ENCODE assay signal across 8 cellular contexts in genomic region chr18:56651771-56652092, GRCh38. TPM values are rescaled to one million over a fixed set of nuclear protein-coding genes. Genes with fewer than 3 reads are reported as not detected.
DNase-seq lines count a peak whose midpoint lies in the region; ATAC-seq and TF ChIP-seq lines count a peak whose summit lies in the region.

No MANE protein-coding gene starts in this region.

- H3K4me3 Mint-ChIP-seq in H9 = peak overlapping the region; percentile 93 to 95

- no peak overlapping the region for H2BK120ac ChIP-seq in H9 (ENCODE audit: low read depth, low read length, poor library complexity, severe bottlenecking)

- no peak overlapping the region for H2BK20ac ChIP-seq in H9 (ENCODE audit: low read depth, low read length, poor library complexity, severe bottlenecking)

- intact Hi-C loops in right cardiac atrium (cut with DNase I) = no loop called here

- H3K4me1 Mint-ChIP-seq in H9 = peaks cover 13% of the 10 kb centered on the region in 2 experiments

- peak overlapping the region; percentile 93 for H3K4me3 ChIP-seq in WI38 (ENCODE audit: low read depth, low read length)
- peak overlapping the region; percentile 75 for H3K4me3 ChIP-seq in right cardiac atrium (ENCODE audit: low read length)
- peak overlapping the region; percentile 76 for H3K4me3 ChIP-seq in smooth muscle cell

- peaks cover 6% of the 10 kb centered on the region for H3K23me2 ChIP-seq in H9 (ENCODE audit: insufficient read length, low read depth, low read length, poor library complexity, severe bottlenecking)

- peak overlapping the region; percentile 43 for H3K9ac ChIP-seq in H9 (ENCODE audit: extremely low read depth, insufficient read length, low read length)
- H3K9ac ChIP-seq in smooth muscle cell (ENCODE audit: low read depth) = no peak overlapping the region

- H3K14ac ChIP-seq in H9 (ENCODE audit: insufficient read depth, low read length) = no peak overlapping the region

- H3K4me1 ChIP-seq in H9 (ENCODE audit: insufficient read depth, low read length) = no peaks in the 10 kb centered on the region; the same call in 1 of the 2 replicates
- peaks cover 1% of the 10 kb centered on the region for H3K4me1 ChIP-seq in right cardiac atrium (ENCODE audit: control insufficient read depth, insufficient read depth, low read length)
- peaks cover 7% of the 10 kb centered on the region for H3K4me1 ChIP-seq in smooth muscle cell (ENCODE audit: low read depth)

- H3K79me2 ChIP-seq in H9 (ENCODE audit: insufficient read depth, low read length) = peaks cover 6% of the 10 kb centered on the region; the same call in 1 of the 2 replicates
- peaks cover 37% of the 10 kb centered on the region for H3K79me2 ChIP-seq in smooth muscle cell (ENCODE audit: low read depth)

- H3K36me3 Mint-ChIP-seq in H9 (ENCODE audit: insufficient read depth in 1 of 3, low read depth in 3 of 3) = peaks cover 0 to 5% (median 0%) of the 10 kb centered on the region in 3 experiments; a peak in 3 of 7 replicates

- H3F3A ChIP-seq in smooth muscle cell (ENCODE audit: low read depth) = no peaks in the 10 kb centered on the region

- H3K27ac Mint-ChIP-seq in H9 = peak overlapping the region in 1 of 3 experiments; percentile 58; a peak in 2 of 7 replicates

- no peaks in the 10 kb centered on the region for H3K36me3 ChIP-seq in smooth muscle cell (ENCODE audit: low read depth)

- no peaks in the 10 kb centered on the region for H4K20me1 ChIP-seq in H9 (ENCODE audit: control insufficient read depth, insufficient read depth, insufficient read length)
- H4K20me1 ChIP-seq in smooth muscle cell (ENCODE audit: low read depth) = no peaks in the 10 kb centered on the region

- no peak overlapping the region for H3K4ac ChIP-seq in H9 (ENCODE audit: low read depth, low read length)

- H3K27me3 ChIP-seq in H9 (ENCODE audit: insufficient read depth, low read length) (no peaks in the 10 kb centered on the region), right cardiac atrium (ENCODE audit: control insufficient read depth, insufficient read depth) (no peaks in the 10 kb centered on the region), smooth muscle cell (ENCODE audit: low read depth) (no peaks in the 10 kb centered on the region)

- no peak overlapping the region for H2AFZ ChIP-seq in H9 (ENCODE audit: low read length)
- H2AFZ ChIP-seq in smooth muscle cell (ENCODE audit: low read depth) = peak overlapping the region; percentile 81

- TF ChIP-seq CTCF in H9 (conservative IDR thresholded peaks at IDR 0.05) (no peak), WI38 (IDR thresholded peaks at IDR 0.05; ENCODE audit: low read depth, low read length) (no peak), smooth muscle cell (IDR thresholded peaks at IDR 0.05; ENCODE audit: borderline replicate concordance, insufficient read depth, poor library complexity, severe bottlenecking) (no peak)

- H4K5ac ChIP-seq in H9 (ENCODE audit: insufficient read length, low read depth, low read length) = no peak overlapping the region

- DNase-seq in H9 (no peak), right cardiac atrium (no peak), smooth muscle cell (lab: John Stamatoyannopoulos, UW; ENCODE audit: unreplicated experiment) (no peak), NCI-H748 (lab: John Stamatoyannopoulos, UW; ENCODE audit: unreplicated experiment) (no peak), SK-N-DZ (ENCODE audit: low spot score) (no peak)

- no peak overlapping the region for H2BK12ac ChIP-seq in H9 (ENCODE audit: insufficient read length, low read depth, low read length)

- peaks cover 3% of the 10 kb centered on the region for H3K79me1 ChIP-seq in H9 (ENCODE audit: insufficient read depth, low read depth, low read length, poor library complexity, severe bottlenecking)

- H3K27me3 Mint-ChIP-seq in H9 (ENCODE audit: low read depth) = no peaks in the 10 kb centered on the region; the same call in 1 of the 2 replicates

- no peak overlapping the region for H3K18ac ChIP-seq in H9 (ENCODE audit: insufficient read length, low read depth, low read length)

- no peak overlapping the region for H2BK5ac ChIP-seq in H9 (ENCODE audit: insufficient read length, low read length)

- H3K27ac ChIP-seq in H9 (ENCODE audit: insufficient read length, low read depth, low read length) = no peak overlapping the region
- H3K27ac ChIP-seq in right cardiac atrium (ENCODE audit: low read length) = peak overlapping the region; percentile 84
- no peak overlapping the region for H3K27ac ChIP-seq in smooth muscle cell (ENCODE audit: low read depth)

- no peaks in the 10 kb centered on the region for H3K9me3 ChIP-seq in H9 (ENCODE audit: control insufficient read depth, low read depth, low read length)
- H3K9me3 ChIP-seq in right cardiac atrium (ENCODE audit: control insufficient read depth, low read length) = no peaks in the 10 kb centered on the region
- H3K9me3 ChIP-seq in smooth muscle cell (replicated peaks; ENCODE audit: low read depth) = no peaks in the 10 kb centered on the region

- ATAC-seq in right cardiac atrium (no peak), GM18868 (IDR thresholded peaks at IDR 0.05; ENCODE audit: unreplicated experiment) (no peak), GM18909 (IDR thresholded peaks at IDR 0.05; ENCODE audit: poor library complexity, unreplicated experiment) (no peak)

- no CpG with 5 or more reads among the region's 5 CpGs for WGBS in H9 (ENCODE audit: extremely low coverage, insufficient read length, low lambda C conversion rate)
- WGBS in right cardiac atrium = 6% methylated on average over 5 of the region's 5 CpGs
- 21% methylated on average over 5 of the region's 5 CpGs for WGBS in smooth muscle cell (ENCODE audit: low lambda C conversion rate)

- peaks cover 5 to 7% of the 10 kb centered on the region in 2 experiments; a peak in 2 of 5 replicates for H3K9me3 Mint-ChIP-seq in H9

- no peak overlapping the region for H2BK15ac ChIP-seq in H9 (ENCODE audit: low read depth, low read length)

- H3K23ac ChIP-seq in H9 (ENCODE audit: insufficient read length, low read depth, low read length) = no peak overlapping the region

- H3T11ph ChIP-seq in H9 (ENCODE audit: low read length) = no peak overlapping the region

- no peak overlapping the region for H3K56ac ChIP-seq in H9 (ENCODE audit: insufficient read length, low read depth, low read length)

- no peak overlapping the region for H4K91ac ChIP-seq in H9 (ENCODE audit: insufficient read length, low read depth, low read length)

- H3K4me2 ChIP-seq in H9 (ENCODE audit: insufficient read depth, insufficient read length, low read length) (peak overlapping the region; percentile 84), smooth muscle cell (peak overlapping the region; percentile 80)

- no peak overlapping the region for H4K8ac ChIP-seq in H9 (replicated peaks; ENCODE audit: insufficient read length, low read depth, low read length)

- no peak overlapping the region for H2AK5ac ChIP-seq in H9 (ENCODE audit: insufficient read length, low read length)

RNA-seq across cellular contexts. Expression of gene WDR7, which starts 0.6 kb away (rescaled TPM):
- 14.8 TPM in 2 replicates for total RNA-seq in H9 (2021)
- total RNA-seq in right cardiac atrium = 10 to 100 TPM; 26.5 to 32.2 (median 26.9) TPM
- polyA plus RNA-seq in right cardiac atrium = 7.4 TPM
- total RNA-seq in smooth muscle cell = 9.2 and 11.7 TPM in 2 replicates
- 5.3 and 8.1 TPM in 2 replicates for polyA plus RNA-seq in smooth muscle cell
- 3.3 and 6.8 TPM in 2 replicates for polyA plus RNA-seq in SK-N-DZ (2014; cell fraction: cytosol; rRNA removed)
- polyA plus RNA-seq in SK-N-DZ (2014; cell fraction: nucleus; rRNA removed) = 2.2 and 3.0 TPM in 2 replicates

RNA-seq across cellular contexts. Expression of gene TXNL1, which starts 13.3 kb away (rescaled TPM):
- 90.4 and 92.0 TPM in 2 replicates for total RNA-seq in H9 (2021)
- 10 to 100 TPM; 77.9 to 91.9 (median 85.0) TPM for total RNA-seq in right cardiac atrium
- polyA plus RNA-seq in right cardiac atrium = 83.2 TPM
- total RNA-seq in smooth muscle cell = 67.7 and 75.4 TPM in 2 replicates
- 62.0 and 73.5 TPM in 2 replicates for polyA plus RNA-seq in smooth muscle cell
- 68.9 and 76.5 TPM in 2 replicates for polyA plus RNA-seq in SK-N-DZ (2014; cell fraction: cytosol; rRNA removed)
- polyA plus RNA-seq in SK-N-DZ (2014; cell fraction: nucleus; rRNA removed) = 28.3 and 37.0 TPM in 2 replicates
